Comparison of ENCODE assay signal across 23 cellular contexts in genomic region chr12:38424436-38424835, GRCh38.
"Had no signal": no experiment of that assay in that cellular context is flagged by ENCODE, and none has a peak within 500 bp of the region (broad histone marks: within the 10 kb centered on the region; RNA-seq: fewer than 3 reads in every experiment).

No MANE protein-coding gene starts in this region.

- H3K27me3 ChIP-seq: dorsolateral prefrontal cortex, esophagus muscularis mucosa, foreskin keratinocyte, gastroesophageal sphincter, heart left ventricle, hepatocyte, left lung had no signal

- H3K4me3 ChIP-seq: coronary artery, dorsolateral prefrontal cortex, esophagus muscularis mucosa, gastroesophageal sphincter, heart left ventricle, hepatocyte, left lung, lower lobe of right lung had no signal

- H3K4me2 ChIP-seq: hepatocyte had no signal

- H3K36me3 ChIP-seq: esophagus muscularis mucosa, gastroesophageal sphincter, heart left ventricle, left lung, lower lobe of right lung had no signal

- H3K4me1 Mint-ChIP-seq: immature natural killer cell; memory B cell; naive thymus-derived CD4-positive, alpha-beta T cell had no signal

- H3K4me3 Mint-ChIP-seq: immature natural killer cell; memory B cell; naive thymus-derived CD4-positive, alpha-beta T cell had no signal

- DNase-seq: dermis blood vessel endothelial cell; dorsolateral prefrontal cortex; effector CD4-positive, alpha-beta T cell; effector memory CD4-positive, alpha-beta T cell; heart left ventricle; hypothalamus; immature natural killer cell; islet precursor cell; kidney; kidney glomerular epithelial cell; left cardiac atrium; left lung; left ventricle myocardium superior; lower lobe of right lung; mesendoderm; midbrain; naive thymus-derived CD4-positive, alpha-beta T cell had no signal

- H3K36me3 Mint-ChIP-seq: immature natural killer cell; memory B cell; naive thymus-derived CD4-positive, alpha-beta T cell had no signal

- H3K27ac ChIP-seq: coronary artery, dorsolateral prefrontal cortex, esophagus muscularis mucosa, foreskin keratinocyte, gastroesophageal sphincter, heart left ventricle, hepatocyte, left lung, lower lobe of right lung had no signal

- H3K27ac Mint-ChIP-seq: immature natural killer cell; memory B cell; naive thymus-derived CD4-positive, alpha-beta T cell had no signal

- H3K27me3 Mint-ChIP-seq: memory B cell; naive thymus-derived CD4-positive, alpha-beta T cell had no signal

- H3K9me3 ChIP-seq: esophagus muscularis mucosa had no signal

- H3K79me2 ChIP-seq: hepatocyte had no signal

- H2AFZ ChIP-seq: hepatocyte had no signal

- ATAC-seq: foreskin keratinocyte; gastroesophageal sphincter; heart left ventricle; left cardiac atrium; left lung; left ventricle myocardium superior; lower lobe of right lung; naive thymus-derived CD4-positive, alpha-beta T cell had no signal

- H3K4me1 ChIP-seq: foreskin keratinocyte, heart left ventricle, left lung, lower lobe of right lung had no signal
